ENCODE assay signal across 9 cellular contexts in the genomic region with DNA sequence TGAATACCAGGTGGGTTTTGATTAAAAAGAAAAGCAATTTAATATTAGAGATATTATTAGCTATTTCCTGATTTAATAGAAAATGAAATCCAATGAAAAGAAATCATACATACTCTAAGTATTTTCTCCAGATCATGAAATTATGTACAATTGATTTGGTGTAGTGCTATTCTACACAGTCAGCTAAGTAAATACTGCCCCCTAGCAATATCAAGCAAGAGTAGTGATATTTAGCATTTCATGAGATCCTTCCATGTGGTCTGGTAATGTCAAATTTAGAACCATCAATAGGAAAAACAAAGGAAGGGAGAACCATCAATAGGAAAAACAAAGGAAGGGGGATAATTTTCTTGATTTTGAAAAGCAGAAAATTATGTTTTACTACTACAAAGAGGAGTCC.
A peak's percentile ranks its signal among the peaks of the same experiment; 100 is the strongest.
DNase-seq lines count a peak whose midpoint lies in the region; ATAC-seq and TF ChIP-seq lines count a peak whose summit lies in the region.
"Had no signal": no experiment of that assay in that cellular context is flagged by ENCODE, and none has a peak within 500 bp of the region (broad histone marks: within the 10 kb centered on the region; RNA-seq: fewer than 3 reads in every experiment).

No MANE protein-coding gene starts in this region.

- ATAC-seq in activated CD8-positive, alpha-beta T cell treated with anti-CD3 and anti-CD28 coated beads, Interleukin-2, amount 10 ng/mL, durations not matched to agents 7 days and 5 days: no peak

- no peaks in the 10 kb centered on the region for H3K36me3 Mint-ChIP-seq in mesothelial cell of epicardium
- peaks cover 2% of the 10 kb centered on the region for H3K36me3 Mint-ChIP-seq in activated CD8-positive, alpha-beta T cell treated with anti-CD3 and anti-CD28 coated beads, Interleukin-2, amount 10 ng/mL, durations not matched to agents 7 days and 5 days (ENCODE audit: low read depth)

- H3K27ac Mint-ChIP-seq in mesothelial cell of epicardium: no peak overlapping the region
- no peak overlapping the region for H3K27ac Mint-ChIP-seq in activated CD8-positive, alpha-beta T cell treated with anti-CD3 and anti-CD28 coated beads, Interleukin-2, amount 10 ng/mL, durations not matched to agents 7 days and 5 days

- H3K4me1 Mint-ChIP-seq in mesothelial cell of epicardium: no peaks in the 10 kb centered on the region
- H3K4me1 Mint-ChIP-seq in activated CD8-positive, alpha-beta T cell treated with anti-CD3 and anti-CD28 coated beads, Interleukin-2, amount 10 ng/mL, durations not matched to agents 7 days and 5 days (ENCODE audit: low read depth): no peaks in the 10 kb centered on the region

- H3K27me3 Mint-ChIP-seq in mesothelial cell of epicardium (ENCODE audit: low read depth): no peaks in the 10 kb centered on the region
- no peaks in the 10 kb centered on the region for H3K27me3 Mint-ChIP-seq in activated CD8-positive, alpha-beta T cell treated with anti-CD3 and anti-CD28 coated beads, Interleukin-2, amount 10 ng/mL, durations not matched to agents 7 days and 5 days (ENCODE audit: low read depth)

- TF ChIP-seq CTCF in cardiac fibroblast (IDR thresholded peaks at IDR 0.05; ENCODE audit: low read depth, low read length) (peak; percentile 45), mesothelial cell of epicardium (IDR thresholded peaks at IDR 0.05; ENCODE audit: unreplicated experiment) (no peak)

- H3K9me3 Mint-ChIP-seq in mesothelial cell of epicardium: no peaks in the 10 kb centered on the region
- no peaks in the 10 kb centered on the region for H3K9me3 Mint-ChIP-seq in activated CD8-positive, alpha-beta T cell treated with anti-CD3 and anti-CD28 coated beads, Interleukin-2, amount 10 ng/mL, durations not matched to agents 7 days and 5 days (ENCODE audit: insufficient read depth)

- H3K4me3 Mint-ChIP-seq in mesothelial cell of epicardium: no peak overlapping the region
- H3K4me3 Mint-ChIP-seq in activated CD8-positive, alpha-beta T cell treated with anti-CD3 and anti-CD28 coated beads, Interleukin-2, amount 10 ng/mL, durations not matched to agents 7 days and 5 days: no peak overlapping the region

- peak; percentile 0 for DNase-seq in NCI-H2029 (lab: John Stamatoyannopoulos, UW)
- DNase-seq in NCI-H2029 treated with DMSO at 0.1 percent for 48 hours (lab: John Stamatoyannopoulos, UW): no peak
- DNase-seq in NCI-H146 treated with DMSO at 0.1 percent for 48 hours (lab: John Stamatoyannopoulos, UW; ENCODE audit: unreplicated experiment): peak; percentile 5
- DNase-seq in cardiac fibroblast (ENCODE audit: low read depth in 2 of 2): peak; percentile 30 to 36
- DNase-seq in pons (ENCODE audit: low spot score): peak; percentile 28
- DNase-seq in mesothelial cell of epicardium (ENCODE audit: low spot score in 2 of 2, unreplicated experiment in 2 of 2): no peak
- DNase-seq in activated CD8-positive, alpha-beta T cell treated with anti-CD3 and anti-CD28 coated beads, Interleukin-2, amount 10 ng/mL, durations not matched to agents 7 days and 5 days: no peak
- no peak for DNase-seq in GM19238 (ENCODE audit: insufficient read length, low spot score)
- DNase-seq: C1 segment of cervical spinal cord had no signal

- CTCF ChIA-PET in activated CD8-positive, alpha-beta T cell treated with anti-CD3 and anti-CD28 coated beads, Interleukin-2, amount 10 ng/mL, durations not matched to agents 7 days and 5 days (lab: Charles Lee): no interaction called here

- H3K4me3 ChIP-seq in cardiac fibroblast (replicated peaks in 1 of 2; ENCODE audit: low read depth in 2 of 2, low read length in 2 of 2): no peak overlapping the region

- POLR2A ChIA-PET in activated CD8-positive, alpha-beta T cell treated with anti-CD3 and anti-CD28 coated beads, Interleukin-2, amount 10 ng/mL, durations not matched to agents 7 days and 5 days (lab: Charles Lee): no interaction called here

Comparison
In these comparisons a context has a peak if more than half of its experiments do, and no peak if none do; other contexts are left out.
1. DNase-seq: peak in NCI-H2029 (single experiment), NCI-H146 treated with DMSO at 0.1 percent for 48 hours (single experiment), cardiac fibroblast (2 of 2) and pons (single experiment); none in NCI-H2029 treated with DMSO at 0.1 percent for 48 hours (single experiment), mesothelial cell of epicardium (0 of 2), activated CD8-positive, alpha-beta T cell treated with anti-CD3 and anti-CD28 coated beads, Interleukin-2, amount 10 ng/mL, durations not matched to agents 7 days and 5 days (single experiment) and GM19238 (single experiment).